ENCODE assay signal across 17 cellular contexts in the genomic region with DNA sequence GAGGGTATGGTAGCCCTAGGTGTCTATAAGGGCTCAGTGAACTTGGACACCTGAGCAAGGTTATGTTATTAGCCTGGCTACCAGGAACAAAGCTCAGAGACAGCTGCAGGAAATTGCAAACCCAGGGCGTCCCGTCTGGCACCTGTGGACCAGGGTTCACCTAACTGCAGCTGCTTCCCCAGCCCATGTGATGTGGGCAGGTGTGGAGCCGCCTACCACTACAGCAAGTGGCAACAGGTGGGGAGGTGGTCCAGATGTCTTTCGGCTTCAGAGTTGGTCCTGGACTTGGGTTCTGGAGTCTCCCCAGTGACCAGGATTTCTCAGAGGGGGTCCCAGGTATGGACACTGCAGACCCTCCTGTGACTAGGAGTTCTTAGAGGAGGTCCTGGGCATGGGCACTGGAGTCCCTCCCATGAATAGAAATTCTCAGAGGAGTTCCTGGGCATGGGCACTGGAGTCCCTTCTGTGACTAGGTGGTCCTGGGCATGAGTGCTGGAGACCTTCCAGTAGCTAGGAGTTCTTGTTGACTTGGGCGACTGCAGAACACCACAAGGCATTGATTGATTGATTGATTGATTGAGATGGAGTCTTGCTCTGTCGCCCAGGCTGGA. TPM values are rescaled to one million over a fixed set of nuclear protein-coding genes. Genes with fewer than 3 reads are reported as not detected.
A peak's percentile ranks its signal among the peaks of the same experiment; 100 is the strongest.
DNase-seq lines count a peak whose midpoint lies in the region; TF ChIP-seq lines count a peak whose summit lies in the region.
"Had no signal": no experiment of that assay in that cellular context is flagged by ENCODE, and none has a peak within 500 bp of the region (broad histone marks: within the 10 kb centered on the region; RNA-seq: fewer than 3 reads in every experiment).

No MANE protein-coding gene starts in this region.

- H3K36me3 Mint-ChIP-seq in endothelial cell (ENCODE audit: low read depth, unreplicated experiment) (peaks cover 18% of the 10 kb centered on the region), type B pancreatic cell (no peaks in the 10 kb centered on the region)
- H3K36me3 Mint-ChIP-seq: CD4-positive, alpha-beta memory T cell had no signal

- H3K4me1 Mint-ChIP-seq in endothelial cell (ENCODE audit: unreplicated experiment) = no peaks in the 10 kb centered on the region
- no peaks in the 10 kb centered on the region for H3K4me1 Mint-ChIP-seq in type B pancreatic cell (ENCODE audit: unreplicated experiment)
- H3K4me1 Mint-ChIP-seq: H9 had no signal

- H3K27me3 Mint-ChIP-seq in endothelial cell (ENCODE audit: unreplicated experiment) = peaks cover 10% of the 10 kb centered on the region
- H3K27me3 Mint-ChIP-seq in type B pancreatic cell = peaks cover 4% of the 10 kb centered on the region

- H3K9ac ChIP-seq in BLaER1 = no peak overlapping the region

- no peaks in the 10 kb centered on the region for H4K20me1 ChIP-seq in BLaER1

- no peak for TF ChIP-seq CTCF in endothelial cell (IDR thresholded peaks at IDR 0.05; ENCODE audit: unreplicated experiment)
- TF ChIP-seq CTCF in type B pancreatic cell (conservative IDR thresholded peaks at IDR 0.05) = no peak

- peak; percentile 37 for DNase-seq in COLO668 (lab: John Stamatoyannopoulos, UW; ENCODE audit: unreplicated experiment)
- peak; percentile 37 for DNase-seq in mesenteric fat pad (ENCODE audit: low spot score)
- DNase-seq in endothelial cell (ENCODE audit: low spot score) = no peak
- DNase-seq in NCI-H187 (lab: John Stamatoyannopoulos, UW) = no peak
- no peak for DNase-seq in type B pancreatic cell (ENCODE audit: extremely low spot score, unreplicated experiment)
- DNase-seq: 8988T; CD4-positive, alpha-beta memory T cell; DMS 273 treated with DMSO at 0.1 percent for 48 hours; DMS53; H9 had no signal

- H3K36me3 ChIP-seq in BLaER1 (no peaks in the 10 kb centered on the region), KOPT-K1 (ENCODE audit: insufficient read depth, low read length) (peaks cover 54% of the 10 kb centered on the region)

- H3K4me2 ChIP-seq in BLaER1 = peak overlapping the region; percentile 29; the same call in 1 of the 2 replicates

- H3K4me3 Mint-ChIP-seq in endothelial cell (ENCODE audit: unreplicated experiment) = no peak overlapping the region
- H3K4me3 Mint-ChIP-seq in type B pancreatic cell = no peak overlapping the region
- H3K4me3 Mint-ChIP-seq: B cell; CD4-positive, alpha-beta memory T cell; H9 had no signal

- H3K9me3 ChIP-seq in BLaER1 (no peaks in the 10 kb centered on the region), KOPT-K1 (ENCODE audit: insufficient read depth, low read length, poor library complexity, severe bottlenecking) (no peaks in the 10 kb centered on the region)

- H3K4me3 ChIP-seq in BLaER1 = no peak overlapping the region

- no peaks in the 10 kb centered on the region for H3K27me3 ChIP-seq in BLaER1

- H3K4me1 ChIP-seq in BLaER1 = peaks cover 57% of the 10 kb centered on the region

- no peak overlapping the region for H3K27ac ChIP-seq in BLaER1
- peak overlapping the region; percentile 30 for H3K27ac ChIP-seq in KOPT-K1 (ENCODE audit: low read depth, low read length, poor library complexity, severe bottlenecking)
- H3K27ac ChIP-seq: C4-2B had no signal

- H3K9me3 Mint-ChIP-seq in endothelial cell (ENCODE audit: unreplicated experiment) = peaks cover 27% of the 10 kb centered on the region
- peaks cover 7% of the 10 kb centered on the region for H3K9me3 Mint-ChIP-seq in type B pancreatic cell

- H3K27ac Mint-ChIP-seq in endothelial cell (ENCODE audit: unreplicated experiment) = no peak overlapping the region
- H3K27ac Mint-ChIP-seq in type B pancreatic cell = no peak overlapping the region
- H3K27ac Mint-ChIP-seq: B cell, H9 had no signal

RNA-seq across cellular contexts. Expression of a gene that starts 25.2 kb away (rescaled TPM):
- not detected for total RNA-seq in mesenteric fat pad
- total RNA-seq in endothelial cell (ENCODE audit: unreplicated experiment) = not detected
- not detected in 2 replicates for total RNA-seq in type B pancreatic cell (ENCODE audit: low replicate concordance)
- total RNA-seq: A673; B cell; CD4-positive, alpha-beta memory T cell; H1; H9; HT-29 had no signal

RNA-seq across cellular contexts. Expression of a gene that starts 43.0 kb away (rescaled TPM):
- total RNA-seq in mesenteric fat pad (not detected), endothelial cell (ENCODE audit: unreplicated experiment) (not detected), type B pancreatic cell (ENCODE audit: low replicate concordance) (not detected in 2 replicates)
- total RNA-seq: A673; B cell; CD4-positive, alpha-beta memory T cell; H1; H9; HT-29 had no signal

RNA-seq across cellular contexts. Expression of a gene that starts 48.0 kb away (rescaled TPM):
- not detected for total RNA-seq in mesenteric fat pad
- not detected for total RNA-seq in endothelial cell (ENCODE audit: unreplicated experiment)
- not detected in 2 replicates for total RNA-seq in type B pancreatic cell (ENCODE audit: low replicate concordance)
- total RNA-seq: A673; B cell; CD4-positive, alpha-beta memory T cell; H1; H9; HT-29 had no signal

Comparison
In these comparisons a context has a peak if more than half of its experiments do, and no peak if none do; other contexts are left out.
1. DNase-seq: peak in COLO668 (single experiment) and mesenteric fat pad (single experiment); none in endothelial cell (single experiment), NCI-H187 (0 of 2) and type B pancreatic cell (single experiment).